ENCODE assay signal across 8 cellular contexts in genomic region chr22:39135092-39135896, GRCh38. TPM values are rescaled to one million over a fixed set of nuclear protein-coding genes. Genes with fewer than 3 reads are reported as not detected.
DNase-seq lines count a peak whose midpoint lies in the region; ATAC-seq and TF ChIP-seq lines count a peak whose summit lies in the region.

No MANE protein-coding gene starts in this region.

- no peaks in the 10 kb centered on the region for H3K27me3 Mint-ChIP-seq in activated naive CD8-positive, alpha-beta T cell treated with anti-CD3 and anti-CD28 coated beads for 36 hours
- no peaks in the 10 kb centered on the region for H3K27me3 Mint-ChIP-seq in T-helper 2 cell treated with Interferon-gamma antibody and Interleukin-4, amounts not matched to agents 5 μg/mL and 100 μg/mL, for 36 hours (ENCODE audit: low read depth)

- H3K4me3 Mint-ChIP-seq in activated naive CD8-positive, alpha-beta T cell treated with anti-CD3 and anti-CD28 coated beads for 36 hours, result no peak overlapping the region
- H3K4me3 Mint-ChIP-seq in T-helper 2 cell treated with Interferon-gamma antibody and Interleukin-4, amounts not matched to agents 5 μg/mL and 100 μg/mL, for 36 hours, result no peak overlapping the region

- DNase-seq in NCI-H2227 (lab: John Stamatoyannopoulos, UW; ENCODE audit: unreplicated experiment) (peak; percentile 47), NCI-H2227 treated with DMSO at 0.1 percent for 48 hours (lab: John Stamatoyannopoulos, UW) (no peak), NCI-H748 treated with DMSO at 0.1 percent for 48 hours (lab: John Stamatoyannopoulos, UW) (peak; percentile 6), hepatocyte (ENCODE audit: low spot score) (peak; percentile 77), stomach (no peak)
- DNase-seq in activated naive CD8-positive, alpha-beta T cell treated with anti-CD3 and anti-CD28 coated beads for 36 hours, result peak; percentile 62
- no peak for DNase-seq in T-helper 2 cell treated with Interferon-gamma antibody and Interleukin-4, amounts not matched to agents 5 μg/mL and 100 μg/mL, for 36 hours (ENCODE audit: low spot score)

- WGBS in hepatocyte (ENCODE audit: low lambda C conversion rate, missing lambda C conversion rate), result 29% methylated on average over 15 of the region's 15 CpGs
- 51 to 57% (median 51%) methylated on average over 13 to 15 of the region's 15 CpGs for WGBS in stomach, 5 donors

- no peak for TF ChIP-seq POLR2A in stomach (IDR thresholded peaks at IDR 0.05)

- H3K4me2 ChIP-seq in hepatocyte, result no peak overlapping the region

- no peaks in the 10 kb centered on the region for H3K36me3 Mint-ChIP-seq in activated naive CD8-positive, alpha-beta T cell treated with anti-CD3 and anti-CD28 coated beads for 36 hours
- H3K36me3 Mint-ChIP-seq in T-helper 2 cell treated with Interferon-gamma antibody and Interleukin-4, amounts not matched to agents 5 μg/mL and 100 μg/mL, for 36 hours (ENCODE audit: low read depth), result no peaks in the 10 kb centered on the region

- H3K9me3 ChIP-seq in hepatocyte (ENCODE audit: low read depth) (no peaks in the 10 kb centered on the region), stomach (no peaks in the 10 kb centered on the region)

- no peaks in the 10 kb centered on the region for H3K79me2 ChIP-seq in hepatocyte

- no peak for TF ChIP-seq EP300 in stomach (IDR thresholded peaks at IDR 0.05)

- H3K4me1 ChIP-seq in hepatocyte (ENCODE audit: insufficient read depth), result peaks cover 7% of the 10 kb centered on the region
- peaks cover 0 to 29% (median 18%) of the 10 kb centered on the region in 4 donors for H3K4me1 ChIP-seq in stomach

- H3K27ac ChIP-seq in hepatocyte (no peak overlapping the region), stomach (peak overlapping the region in 1 of 5 donors; percentile 7)

- TF ChIP-seq CTCF in hepatocyte (IDR thresholded peaks at IDR 0.05; ENCODE audit: poor library complexity) (peak; percentile 58), stomach (IDR thresholded peaks at IDR 0.05) (peak in 4 of 7 experiments; percentile 14 to 34 (median 32))

- no peaks in the 10 kb centered on the region for H3K9me3 Mint-ChIP-seq in activated naive CD8-positive, alpha-beta T cell treated with anti-CD3 and anti-CD28 coated beads for 36 hours
- H3K9me3 Mint-ChIP-seq in T-helper 2 cell treated with Interferon-gamma antibody and Interleukin-4, amounts not matched to agents 5 μg/mL and 100 μg/mL, for 36 hours, result no peaks in the 10 kb centered on the region

- H3K36me3 ChIP-seq in hepatocyte (replicated peaks; ENCODE audit: insufficient read depth, low read depth) (no peaks in the 10 kb centered on the region), stomach (peaks cover 13 to 69% (median 54%) of the 10 kb centered on the region in 4 donors)

- intact Hi-C loops in stomach (cut with DNase I; ENCODE audit: low total_unique reads), result no loop called here

- H3K4me1 Mint-ChIP-seq in activated naive CD8-positive, alpha-beta T cell treated with anti-CD3 and anti-CD28 coated beads for 36 hours, result peaks cover 2% of the 10 kb centered on the region
- H3K4me1 Mint-ChIP-seq in T-helper 2 cell treated with Interferon-gamma antibody and Interleukin-4, amounts not matched to agents 5 μg/mL and 100 μg/mL, for 36 hours (ENCODE audit: low read depth), result no peaks in the 10 kb centered on the region

- H4K20me1 ChIP-seq in hepatocyte (ENCODE audit: insufficient read depth, poor library complexity, severe bottlenecking), result no peaks in the 10 kb centered on the region

- no peaks in the 10 kb centered on the region for H3K9me2 ChIP-seq in hepatocyte (replicated peaks; ENCODE audit: insufficient read depth)

- H3K4me3 ChIP-seq in hepatocyte, result no peak overlapping the region
- no peak overlapping the region for H3K4me3 ChIP-seq in stomach

- H3K27me3 ChIP-seq in hepatocyte, result no peaks in the 10 kb centered on the region
- H3K27me3 ChIP-seq in stomach, result no peaks in the 10 kb centered on the region

- no peak for ATAC-seq in GM19395 (IDR thresholded peaks at IDR 0.05; ENCODE audit: unreplicated experiment)

- no peak overlapping the region for H3K27ac Mint-ChIP-seq in activated naive CD8-positive, alpha-beta T cell treated with anti-CD3 and anti-CD28 coated beads for 36 hours
- no peak overlapping the region for H3K27ac Mint-ChIP-seq in T-helper 2 cell treated with Interferon-gamma antibody and Interleukin-4, amounts not matched to agents 5 μg/mL and 100 μg/mL, for 36 hours

- no peak overlapping the region for H2AFZ ChIP-seq in hepatocyte

RNA-seq across cellular contexts. Expression of gene CBX7, which starts 17.2 kb away (rescaled TPM):
- 10 to 100 TPM; 11.6 to 12.5 TPM for total RNA-seq in activated naive CD8-positive, alpha-beta T cell treated with anti-CD3 and anti-CD28 coated beads for 36 hours
- total RNA-seq in hepatocyte (3.2 and 9.6 TPM in 2 replicates), stomach (10 to 100 TPM; 10.1 to 84.6 (median 29.6) TPM)
- polyA plus RNA-seq in hepatocyte (4.2 and 9.5 TPM in 2 replicates), stomach (10 to 100 TPM; 28.6 to 46.3 (median 29.8) TPM)

RNA-seq across cellular contexts. Expression of gene APOBEC3H, which starts 38.2 kb away (rescaled TPM):
- 1 to 10 TPM; 4.3 to 5.3 TPM for total RNA-seq in activated naive CD8-positive, alpha-beta T cell treated with anti-CD3 and anti-CD28 coated beads for 36 hours
- total RNA-seq in hepatocyte (not detected in 2 replicates), stomach (1 to 10 TPM in 1 of 5 donors, not detected in 4; 7.8 TPM)
- polyA plus RNA-seq in hepatocyte (not detected in 2 replicates), stomach (under 1 TPM in 1 of 3 donors, not detected in 2; 0.63 TPM)

RNA-seq across cellular contexts. Expression of gene APOBEC3G, which starts 58.2 kb away (rescaled TPM):
- 10 to 100 TPM; 44.2 to 44.3 TPM for total RNA-seq in activated naive CD8-positive, alpha-beta T cell treated with anti-CD3 and anti-CD28 coated beads for 36 hours
- total RNA-seq in hepatocyte (4.6 and 4.8 TPM in 2 replicates), stomach (10 to 100 TPM in 1 of 5 donors, 1 to 10 TPM in 2, under 1 TPM in 1, not detected in 1; 0.45 to 19.6 (median 3.6) TPM)
- polyA plus RNA-seq in hepatocyte (1.2 and 1.3 TPM in 2 replicates), stomach (1 to 10 TPM; 4.1 to 9.3 (median 7.0) TPM)

Comparison
In these comparisons a context has a peak if more than half of its experiments do, and no peak if none do; other contexts are left out.
1. DNase-seq: peak in NCI-H2227 (single experiment), NCI-H748 treated with DMSO at 0.1 percent for 48 hours (single experiment), activated naive CD8-positive, alpha-beta T cell treated with anti-CD3 and anti-CD28 coated beads for 36 hours (single experiment) and hepatocyte (single experiment); none in NCI-H2227 treated with DMSO at 0.1 percent for 48 hours (single experiment), stomach (single experiment) and T-helper 2 cell treated with Interferon-gamma antibody and Interleukin-4, amounts not matched to agents 5 μg/mL and 100 μg/mL, for 36 hours (single experiment).